8 cellular contexts compared by ENCODE assay signal in genomic region chr5:84381501-84382362, GRCh38. TPM values are rescaled to one million over a fixed set of nuclear protein-coding genes. Genes with fewer than 3 reads are reported as not detected.
A peak's percentile ranks its signal among the peaks of the same experiment; 100 is the strongest.
DNase-seq lines count a peak whose midpoint lies in the region; ATAC-seq and TF ChIP-seq lines count a peak whose summit lies in the region.

No MANE protein-coding gene starts in this region.

- peaks cover 8% of the 10 kb centered on the region for H3K4me1 ChIP-seq in RWPE2 (ENCODE audit: insufficient read depth, poor library complexity, severe bottlenecking)
- peaks cover 3% of the 10 kb centered on the region for H3K4me1 ChIP-seq in rectal smooth muscle tissue (ENCODE audit: control insufficient read depth, insufficient read depth, low read length)

- no peak for TF ChIP-seq CTCF in RWPE2 (IDR thresholded peaks at IDR 0.05; ENCODE audit: poor library complexity, severe bottlenecking)
- TF ChIP-seq CTCF in foreskin fibroblast (IDR thresholded peaks at IDR 0.05; ENCODE audit: low read depth, low read length) = no peak

- H3K27ac ChIP-seq in RWPE2 (ENCODE audit: poor library complexity, severe bottlenecking) = no peak overlapping the region
- peak overlapping the region; percentile 68 for H3K27ac ChIP-seq in rectal smooth muscle tissue (ENCODE audit: low read depth, low read length)

- DNase-seq in H4 (ENCODE audit: low spot score) (peak; percentile 78), RWPE2 (ENCODE audit: low spot score) (no peak), foreskin fibroblast (peak in 1 of 2 donors; percentile 42), CD1c-positive myeloid dendritic cell (ENCODE audit: extremely low spot score) (no peak), NCI-H1048 (lab: John Stamatoyannopoulos, UW) (no peak), GF-D8 (lab: John Stamatoyannopoulos, UW) (no peak)

- peak overlapping the region; percentile 19 for H3K4me3 ChIP-seq in RWPE2 (ENCODE audit: severe bottlenecking)
- H3K4me3 ChIP-seq in foreskin fibroblast (ENCODE audit: low read depth in 1 of 2, low read length in 2 of 2) = peak overlapping the region; percentile 19 to 61
- peak overlapping the region; percentile 65 for H3K4me3 ChIP-seq in rectal smooth muscle tissue (ENCODE audit: low read length)

- ATAC-seq in RWPE2 (ENCODE audit: low read depth) = no peak
- ATAC-seq in HG02588 (IDR thresholded peaks at IDR 0.05; ENCODE audit: unreplicated experiment) = no peak

- H3K9me3 ChIP-seq in RWPE2 (ENCODE audit: severe bottlenecking) = no peaks in the 10 kb centered on the region

- peaks cover 72% of the 10 kb centered on the region for H3K27me3 ChIP-seq in RWPE2 (ENCODE audit: insufficient read depth, poor library complexity, severe bottlenecking)
- H3K27me3 ChIP-seq in rectal smooth muscle tissue (ENCODE audit: control insufficient read depth, insufficient read depth, low read length) = peaks cover 7% of the 10 kb centered on the region

- H3K9ac ChIP-seq in rectal smooth muscle tissue (ENCODE audit: low read length) = no peak overlapping the region

- H3K36me3 ChIP-seq in RWPE2 (ENCODE audit: low read depth) (no peaks in the 10 kb centered on the region), rectal smooth muscle tissue (ENCODE audit: control insufficient read depth, insufficient read depth, low read length) (no peaks in the 10 kb centered on the region)

RNA-seq across cellular contexts. Expression of gene EDIL3, which starts 2.9 kb away (rescaled TPM):
- 178 and 227 TPM in 2 replicates for total RNA-seq in H4 (2014; rRNA removed; shearing (Covaris generic))
